ENCODE assay signal across 23 cellular contexts in genomic region chr6:130847546-130847945, GRCh38. TPM values are rescaled to one million over a fixed set of nuclear protein-coding genes. Genes with fewer than 3 reads are reported as not detected.
"Had no signal": no experiment of that assay in that cellular context is flagged by ENCODE, and none has a peak within 500 bp of the region (broad histone marks: within the 10 kb centered on the region; RNA-seq: fewer than 3 reads in every experiment).

No MANE protein-coding gene starts in this region.

- H3K36me3 ChIP-seq: esophagus squamous epithelium, neural progenitor cell, sigmoid colon, uterus had no signal

- H3K27me3 Mint-ChIP-seq: activated naive CD8-positive, alpha-beta T cell treated with anti-CD3 and anti-CD28 coated beads, Interleukin-2, amount 10 ng/mL, durations not matched to agents 7 days and 5 days had no signal

- ATAC-seq: foreskin keratinocyte, psoas muscle had no signal

- H3K4me1 ChIP-seq: esophagus squamous epithelium, foreskin keratinocyte, neural progenitor cell, psoas muscle, sigmoid colon had no signal

- H3K4me2 ChIP-seq: neural progenitor cell had no signal

- H3K27ac Mint-ChIP-seq: activated naive CD8-positive, alpha-beta T cell treated with anti-CD3 and anti-CD28 coated beads, Interleukin-2, amount 10 ng/mL, durations not matched to agents 7 days and 5 days; activated T-helper 1 cell treated with anti-CD3 and anti-CD28 coated beads, Interleukin-12 subunit alpha, Interleukin-12 subunit beta, Interleukin-2, Interleukin-4 antibody, amounts not matched to agents 30 ng/mL and 10 ng/mL and 1 ng/mL, durations not matched to agents 14 hours and 24 hours and 36 hours; neural progenitor cell; T-helper 2 cell treated with Interferon-gamma antibody and Interleukin-4, amounts not matched to agents 5 μg/mL and 100 μg/mL, for 36 hours had no signal

- H3K9ac ChIP-seq: neural progenitor cell had no signal

- H3K4me3 ChIP-seq: esophagus squamous epithelium, neural progenitor cell, psoas muscle, sigmoid colon, tibial nerve had no signal

- H3K27me3 ChIP-seq: esophagus squamous epithelium, foreskin keratinocyte, neural progenitor cell, sigmoid colon, tibial nerve, uterus had no signal

- H3K36me3 Mint-ChIP-seq: activated naive CD8-positive, alpha-beta T cell treated with anti-CD3 and anti-CD28 coated beads, Interleukin-2, amount 10 ng/mL, durations not matched to agents 7 days and 5 days had no signal

- DNase-seq: activated CD4-positive, alpha-beta T cell treated with anti-CD3 and anti-CD28 coated beads, Interleukin-2, amount 50 U/mL, for 1 hour; activated CD4-positive, CD25-positive, alpha-beta regulatory T cell; activated CD8-positive, alpha-beta memory T cell treated with anti-CD3 and anti-CD28 coated beads for 24 hours; activated naive CD8-positive, alpha-beta T cell treated with anti-CD3 and anti-CD28 coated beads, Interleukin-2, amount 10 ng/mL, durations not matched to agents 7 days and 5 days; aorta; esophagus squamous epithelium; foreskin keratinocyte; glutamatergic neuron; hypothalamus; midbrain; psoas muscle; sigmoid colon; stimulated activated CD4-positive, alpha-beta T cell treated with anti-CD3 and anti-CD28 coated beads, Interleukin-1b, Interleukin-23, amount 100 ng/mL, for 48 hours; SW 1271; uterus had no signal

- H3K9me3 Mint-ChIP-seq: activated naive CD8-positive, alpha-beta T cell treated with anti-CD3 and anti-CD28 coated beads, Interleukin-2, amount 10 ng/mL, durations not matched to agents 7 days and 5 days; activated T-helper 1 cell treated with anti-CD3 and anti-CD28 coated beads, Interleukin-12 subunit alpha, Interleukin-12 subunit beta, Interleukin-2, Interleukin-4 antibody, amounts not matched to agents 30 ng/mL and 10 ng/mL and 1 ng/mL, durations not matched to agents 14 hours and 24 hours and 36 hours; neural progenitor cell; T-helper 2 cell treated with Interferon-gamma antibody and Interleukin-4, amounts not matched to agents 5 μg/mL and 100 μg/mL, for 36 hours had no signal

- H3K4me3 Mint-ChIP-seq: activated naive CD8-positive, alpha-beta T cell treated with anti-CD3 and anti-CD28 coated beads, Interleukin-2, amount 10 ng/mL, durations not matched to agents 7 days and 5 days; activated T-helper 1 cell treated with anti-CD3 and anti-CD28 coated beads, Interleukin-12 subunit alpha, Interleukin-12 subunit beta, Interleukin-2, Interleukin-4 antibody, amounts not matched to agents 30 ng/mL and 10 ng/mL and 1 ng/mL, durations not matched to agents 14 hours and 24 hours and 36 hours; neural progenitor cell; T-helper 2 cell treated with Interferon-gamma antibody and Interleukin-4, amounts not matched to agents 5 μg/mL and 100 μg/mL, for 36 hours had no signal

- H3K27ac ChIP-seq: esophagus squamous epithelium, foreskin keratinocyte, neural progenitor cell, psoas muscle, sigmoid colon had no signal

- H3K9me3 ChIP-seq: esophagus squamous epithelium, psoas muscle, sigmoid colon, tibial nerve, uterus had no signal

- H2AFZ ChIP-seq: neural progenitor cell had no signal

RNA-seq across cellular contexts. Expression of gene SMLR1, which starts 20.3 kb away (rescaled TPM):
- total RNA-seq: activated naive CD8-positive, alpha-beta T cell treated with anti-CD3 and anti-CD28 coated beads, Interleukin-2, amount 10 ng/mL, durations not matched to agents 7 days and 5 days; activated T-helper 1 cell treated with anti-CD3 and anti-CD28 coated beads, Interleukin-12 subunit alpha, Interleukin-12 subunit beta, Interleukin-2, Interleukin-4 antibody, amounts not matched to agents 30 ng/mL and 10 ng/mL and 1 ng/mL, durations not matched to agents 14 hours and 24 hours and 36 hours; aorta; esophagus squamous epithelium; foreskin keratinocyte; kidney epithelial cell; lower leg skin; myocyte; osteocyte; psoas muscle; sigmoid colon; tibial nerve; uterus had no signal
